Comparison of ENCODE assay signal across 6 cellular contexts in genomic region chrX:150411656-150412055, GRCh38. TPM values are rescaled to one million over a fixed set of nuclear protein-coding genes. Genes with fewer than 3 reads are reported as not detected.
"Had no signal": no experiment of that assay in that cellular context is flagged by ENCODE, and none has a peak within 500 bp of the region (broad histone marks: within the 10 kb centered on the region; RNA-seq: fewer than 3 reads in every experiment).

No MANE protein-coding gene starts in this region.

- H3K4me2 ChIP-seq: GM23338 had no signal

- H3K4me3 ChIP-seq: GM23338 had no signal

- DNase-seq: H9, HCEC 1CT, KBM-7 had no signal

- H3K27ac ChIP-seq: HL-60 had no signal

- ATAC-seq: GM23338, HepG2 had no signal

RNA-seq across cellular contexts. Expression of gene MAMLD1, which starts 48.5 kb away (rescaled TPM):
- total RNA-seq: HepG2 had no signal
- polyA plus RNA-seq: HepG2 had no signal
